28 cellular contexts compared by ENCODE assay signal in the genomic region with DNA sequence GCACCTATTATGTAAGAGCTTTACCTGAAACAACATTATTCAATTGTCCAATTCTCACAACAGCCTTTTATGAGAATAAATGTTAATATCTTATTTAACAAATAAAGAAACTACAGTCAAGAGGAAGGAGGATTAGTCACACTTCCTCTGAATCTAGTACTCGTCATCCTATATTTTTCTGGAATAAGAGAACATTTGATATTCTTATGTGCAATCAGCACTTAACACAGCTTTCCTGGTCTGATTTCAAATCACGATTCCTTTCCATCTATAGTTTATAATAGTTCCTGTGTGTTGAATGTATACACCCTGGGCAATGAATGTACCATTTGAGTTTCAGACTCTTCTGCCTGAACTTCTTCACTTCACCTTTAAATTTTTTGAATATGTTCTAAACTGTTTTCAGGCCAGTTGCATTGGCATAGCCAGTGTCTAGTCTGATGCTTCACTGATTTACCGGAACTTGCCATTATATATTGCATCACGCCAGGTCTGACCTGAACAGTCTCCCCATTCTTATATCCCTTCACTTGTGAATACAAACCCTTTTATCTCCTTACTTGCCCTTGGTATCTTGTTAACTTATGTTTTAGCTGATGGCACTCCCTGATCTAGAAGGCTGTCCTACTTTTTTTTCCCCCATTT.
A peak's percentile ranks its signal among the peaks of the same experiment; 100 is the strongest.
DNase-seq lines count a peak whose midpoint lies in the region; ATAC-seq, FAIRE-seq and TF ChIP-seq lines count a peak whose summit lies in the region.
"Had no signal": no experiment of that assay in that cellular context is flagged by ENCODE, and none has a peak within 500 bp of the region (broad histone marks: within the 10 kb centered on the region; RNA-seq: fewer than 3 reads in every experiment).

No MANE protein-coding gene starts in this region.

- FAIRE-seq in bronchial epithelial cell (lab: Jason Lieb, UNC), result no peak
- FAIRE-seq: D721Med, HTR-8/SVneo had no signal

- H3K27me3 Mint-ChIP-seq in nephron progenitor cell (ENCODE audit: low read depth, poor library complexity), result no peaks in the 10 kb centered on the region
- H3K27me3 Mint-ChIP-seq: dendritic cell treated with granulocyte-macrophage colony-stimulating factor and Interleukin-4, amounts not matched to agents 40 ng/mL and 50 ng/mL, for 4 days; stimulated activated memory B cell treated with anti-CD40 and anti-IgM and Interleukin-4, amounts not matched to agents 10 μg/mL and 1 μg/mL and 100 μg/mL, for 72 hours had no signal

- no peak for TF ChIP-seq CTCF in bronchial epithelial cell (IDR thresholded peaks at IDR 0.05; ENCODE audit: insufficient read depth, low read length, severe bottlenecking)
- no peak for TF ChIP-seq CTCF in nephron progenitor cell (IDR thresholded peaks at IDR 0.05)

- DNase-seq in ELR (ENCODE audit: low read depth) (peak; percentile 46), RKO (ENCODE audit: low spot score) (peak; percentile 2), bronchial epithelial cell (ENCODE audit: low read depth) (peak; percentile 74), foreskin melanocyte (peak; percentile 64), NCI-H446 treated with DMSO at 0.1 percent for 48 hours (lab: John Stamatoyannopoulos, UW) (no peak), nephron progenitor cell (no peak)
- DNase-seq: activated CD4-positive, alpha-beta T cell treated with anti-CD3 and anti-CD28 coated beads, Interleukin-2, amount 50 U/mL, for 4 hours; activated gamma-delta T cell; C1 segment of cervical spinal cord; EL; gastrocnemius medialis; islet precursor cell; NCI-H1092; NCI-H1930; NCI-H2227 treated with DMSO at 0.1 percent for 48 hours; NCI-H774; OCI-M1; psoas muscle; stimulated activated CD4-positive, alpha-beta T cell treated with anti-CD3 and anti-CD28 coated beads, Interleukin-1b, Interleukin-23, amount 100 ng/mL, for 48 hours; WERI-Rb-1 had no signal

- H3K27ac Mint-ChIP-seq in nephron progenitor cell, result no peak overlapping the region
- H3K27ac Mint-ChIP-seq: dendritic cell treated with granulocyte-macrophage colony-stimulating factor and Interleukin-4, amounts not matched to agents 40 ng/mL and 50 ng/mL, for 4 days; stimulated activated memory B cell treated with anti-CD40 and anti-IgM and Interleukin-4, amounts not matched to agents 10 μg/mL and 1 μg/mL and 100 μg/mL, for 72 hours had no signal

- H3K4me3 Mint-ChIP-seq in nephron progenitor cell, result no peak overlapping the region
- H3K4me3 Mint-ChIP-seq: dendritic cell treated with granulocyte-macrophage colony-stimulating factor and Interleukin-4, amounts not matched to agents 40 ng/mL and 50 ng/mL, for 4 days; stimulated activated memory B cell treated with anti-CD40 and anti-IgM and Interleukin-4, amounts not matched to agents 10 μg/mL and 1 μg/mL and 100 μg/mL, for 72 hours had no signal

- no peaks in the 10 kb centered on the region for H3K36me3 Mint-ChIP-seq in nephron progenitor cell (ENCODE audit: low read depth)
- H3K36me3 Mint-ChIP-seq: stimulated activated memory B cell treated with anti-CD40 and anti-IgM and Interleukin-4, amounts not matched to agents 10 μg/mL and 1 μg/mL and 100 μg/mL, for 72 hours had no signal

- no peak overlapping the region for H3K4me3 ChIP-seq in bronchial epithelial cell (ENCODE audit: low read depth, low read length)
- H3K4me3 ChIP-seq: cardiac muscle cell, gastrocnemius medialis, psoas muscle, vagina had no signal

- no peaks in the 10 kb centered on the region for H3K36me3 ChIP-seq in bronchial epithelial cell (ENCODE audit: control insufficient read depth, insufficient read depth, low read length)
- H3K36me3 ChIP-seq: cardiac muscle cell, gastrocnemius medialis, vagina, WERI-Rb-1 had no signal

- H3K4me1 Mint-ChIP-seq in nephron progenitor cell, result no peaks in the 10 kb centered on the region
- H3K4me1 Mint-ChIP-seq: stimulated activated memory B cell treated with anti-CD40 and anti-IgM and Interleukin-4, amounts not matched to agents 10 μg/mL and 1 μg/mL and 100 μg/mL, for 72 hours had no signal

- H3K27me3 ChIP-seq in bronchial epithelial cell (ENCODE audit: control insufficient read depth, insufficient read depth, low read length), result no peaks in the 10 kb centered on the region
- H3K27me3 ChIP-seq: cardiac muscle cell, gastrocnemius medialis, vagina had no signal

- no peaks in the 10 kb centered on the region for H3K9me3 Mint-ChIP-seq in nephron progenitor cell

- ATAC-seq in HG02798 (IDR thresholded peaks at IDR 0.05; ENCODE audit: poor library complexity, unreplicated experiment), result no peak
- ATAC-seq in HG03521 (IDR thresholded peaks at IDR 0.05; ENCODE audit: unreplicated experiment), result no peak
- ATAC-seq: gastrocnemius medialis; psoas muscle; stimulated activated memory B cell treated with anti-CD40 and anti-IgM and Interleukin-4, amounts not matched to agents 10 μg/mL and 1 μg/mL and 100 μg/mL, for 72 hours had no signal

Comparison
In these comparisons a context has a peak if more than half of its experiments do, and no peak if none do; other contexts are left out.
1. DNase-seq: peak in ELR (single experiment), RKO (single experiment), bronchial epithelial cell (single experiment) and foreskin melanocyte (single experiment); none in NCI-H446 treated with DMSO at 0.1 percent for 48 hours (single experiment) and nephron progenitor cell (single experiment).